19 cellular contexts compared by ENCODE assay signal in genomic region chr4:7300711-7301095, GRCh38.
DNase-seq lines count a peak whose midpoint lies in the region; ATAC-seq, FAIRE-seq and TF ChIP-seq lines count a peak whose summit lies in the region.
"Had no signal": no experiment of that assay in that cellular context is flagged by ENCODE, and none has a peak within 500 bp of the region (broad histone marks: within the 10 kb centered on the region; RNA-seq: fewer than 3 reads in every experiment).

No MANE protein-coding gene starts in this region.

- H3K27me3 ChIP-seq in BLaER1 treated with 17β-estradiol and CSF1 and Interleukin-3, amounts not matched to agents 10 nM and 100 nM: peaks cover 0 to 30% (median 0%) of the 10 kb centered on the region in 11 experiments; a peak in 5 of 22 replicates
- no peaks in the 10 kb centered on the region for H3K27me3 ChIP-seq in neural progenitor cell

- peaks cover 20% of the 10 kb centered on the region for H3K27me3 Mint-ChIP-seq in activated T-helper 17 cell treated with anti-CD3 and anti-CD28 coated beads, Interleukin-2, amount 50 U/mL, for 72 hours
- peaks cover 7% of the 10 kb centered on the region for H3K27me3 Mint-ChIP-seq in neural progenitor cell (ENCODE audit: insufficient read depth, low read depth)

- no peak overlapping the region for H3K27ac Mint-ChIP-seq in activated T-helper 17 cell treated with anti-CD3 and anti-CD28 coated beads, Interleukin-2, amount 50 U/mL, for 72 hours
- peak overlapping the region; percentile 55 for H3K27ac Mint-ChIP-seq in neural progenitor cell
- H3K27ac Mint-ChIP-seq: B cell; CD4-positive, alpha-beta T cell had no signal

- TF ChIP-seq CTCF in kidney (IDR thresholded peaks at IDR 0.05; ENCODE audit: borderline replicate concordance, extremely low read depth, insufficient read depth): no peak
- no peak for TF ChIP-seq CTCF in neural progenitor cell (IDR thresholded peaks at IDR 0.05)

- no peak overlapping the region for H2AFZ ChIP-seq in neural progenitor cell (replicated peaks)

- H3K4me3 Mint-ChIP-seq in activated T-helper 17 cell treated with anti-CD3 and anti-CD28 coated beads, Interleukin-2, amount 50 U/mL, for 72 hours: no peak overlapping the region
- H3K4me3 Mint-ChIP-seq in neural progenitor cell: peak overlapping the region; percentile 35
- H3K4me3 Mint-ChIP-seq: B cell; CD4-positive, alpha-beta T cell; IgD-negative memory B cell had no signal

- peak overlapping the region in 6 of 11 experiments; percentile 4 to 88 (median 26); a peak in 6 of 22 replicates for H3K4me2 ChIP-seq in BLaER1 treated with 17β-estradiol and CSF1 and Interleukin-3, amounts not matched to agents 10 nM and 100 nM
- peak overlapping the region; percentile 72 for H3K4me2 ChIP-seq in neural progenitor cell

- intact Hi-C loops in kidney (cut with DNase I): no loop called here

- DNase-seq in kidney (peak; percentile 68), neural progenitor cell (ENCODE audit: low spot score) (no peak), GF-D8 (lab: John Stamatoyannopoulos, UW) (no peak)
- DNase-seq: Caco-2; CD4-positive, alpha-beta T cell; GOT3; HCEC 1CT; KBM-7 had no signal

- no peaks in the 10 kb centered on the region for H3K36me3 Mint-ChIP-seq in activated T-helper 17 cell treated with anti-CD3 and anti-CD28 coated beads, Interleukin-2, amount 50 U/mL, for 72 hours (ENCODE audit: low read depth)
- H3K36me3 Mint-ChIP-seq in neural progenitor cell: no peaks in the 10 kb centered on the region
- H3K36me3 Mint-ChIP-seq: IgD-negative memory B cell had no signal

- H3K27ac ChIP-seq in BLaER1 treated with 17β-estradiol and CSF1 and Interleukin-3, amounts not matched to agents 10 nM and 100 nM: no peak overlapping the region
- H3K27ac ChIP-seq in kidney (ENCODE audit: low read depth in 2 of 2, low read length in 2 of 2) (no peak overlapping the region), neural progenitor cell (no peak overlapping the region)
- H3K27ac ChIP-seq: C4-2B had no signal

- no peaks in the 10 kb centered on the region for H3K4me1 Mint-ChIP-seq in activated T-helper 17 cell treated with anti-CD3 and anti-CD28 coated beads, Interleukin-2, amount 50 U/mL, for 72 hours
- peaks cover 67% of the 10 kb centered on the region for H3K4me1 Mint-ChIP-seq in neural progenitor cell
- H3K4me1 Mint-ChIP-seq: B cell had no signal

- no peaks in the 10 kb centered on the region for H3K9me3 ChIP-seq in BLaER1 treated with 17β-estradiol and CSF1 and Interleukin-3, amounts not matched to agents 10 nM and 100 nM (replicated peaks in 1 of 11)
- no peaks in the 10 kb centered on the region for H3K9me3 ChIP-seq in kidney (ENCODE audit: control insufficient read depth in 1 of 2, low read length in 2 of 2)
- no peaks in the 10 kb centered on the region for H3K9me3 ChIP-seq in neural progenitor cell (ENCODE audit: low read depth)
- H3K9me3 ChIP-seq: Caco-2 had no signal

- H3K4me3 ChIP-seq in BLaER1 treated with 17β-estradiol and CSF1 and Interleukin-3, amounts not matched to agents 10 nM and 100 nM: no peak overlapping the region
- H3K4me3 ChIP-seq in kidney (ENCODE audit: low read length in 2 of 2): no peak overlapping the region
- H3K4me3 ChIP-seq in neural progenitor cell: no peak overlapping the region

- H4K20me1 ChIP-seq in BLaER1 treated with 17β-estradiol and CSF1 and Interleukin-3, amounts not matched to agents 10 nM and 100 nM: peaks cover 0 to 36% (median 0%) of the 10 kb centered on the region in 11 experiments; a peak in 3 of 22 replicates
- peaks cover 4% of the 10 kb centered on the region for H4K20me1 ChIP-seq in neural progenitor cell (ENCODE audit: low read depth)

- no peaks in the 10 kb centered on the region for H3K79me2 ChIP-seq in neural progenitor cell (ENCODE audit: low read depth)

- no peaks in the 10 kb centered on the region for H3K9me3 Mint-ChIP-seq in activated T-helper 17 cell treated with anti-CD3 and anti-CD28 coated beads, Interleukin-2, amount 50 U/mL, for 72 hours
- no peaks in the 10 kb centered on the region for H3K9me3 Mint-ChIP-seq in neural progenitor cell
- H3K9me3 Mint-ChIP-seq: CD4-positive, alpha-beta T cell had no signal

- peaks cover 0 to 68% (median 51%) of the 10 kb centered on the region in 10 experiments; a peak in 18 of 20 replicates for H3K4me1 ChIP-seq in BLaER1 treated with 17β-estradiol and CSF1 and Interleukin-3, amounts not matched to agents 10 nM and 100 nM
- H3K4me1 ChIP-seq in kidney (ENCODE audit: control insufficient read depth in 1 of 2, insufficient read depth in 1 of 2, low read depth in 1 of 2, low read length in 2 of 2) (no peaks in the 10 kb centered on the region), neural progenitor cell (peaks cover 66% of the 10 kb centered on the region)
- H3K4me1 ChIP-seq: Caco-2 had no signal

- ATAC-seq in activated T-helper 17 cell treated with anti-CD3 and anti-CD28 coated beads, Interleukin-2, amount 50 U/mL, for 72 hours (replicated peaks): peak; percentile 12
- ATAC-seq in HG02884 (IDR thresholded peaks at IDR 0.05; ENCODE audit: unreplicated experiment) (no peak), HG03521 (IDR thresholded peaks at IDR 0.05; ENCODE audit: unreplicated experiment) (no peak), HG02840 (IDR thresholded peaks at IDR 0.05; ENCODE audit: low FRiP score, unreplicated experiment) (no peak)
- ATAC-seq: HepG2 had no signal

- no peak overlapping the region for H3K9ac ChIP-seq in BLaER1 treated with 17β-estradiol and CSF1 and Interleukin-3, amounts not matched to agents 10 nM and 100 nM
- H3K9ac ChIP-seq in kidney (ENCODE audit: low read length in 2 of 2) (no peak overlapping the region), neural progenitor cell (no peak overlapping the region)

- no peaks in the 10 kb centered on the region for H3K36me3 ChIP-seq in BLaER1 treated with 17β-estradiol and CSF1 and Interleukin-3, amounts not matched to agents 10 nM and 100 nM
- no peaks in the 10 kb centered on the region for H3K36me3 ChIP-seq in kidney (ENCODE audit: control insufficient read depth in 1 of 2, insufficient read depth in 2 of 2, low read length in 2 of 2)
- H3K36me3 ChIP-seq in neural progenitor cell: no peaks in the 10 kb centered on the region

- FAIRE-seq in kidney (lab: Jason Lieb, UNC): no peak
- FAIRE-seq: D721Med, G401.6, HepG2 had no signal

- peaks cover 34% of the 10 kb centered on the region for H3F3A ChIP-seq in neural progenitor cell (ENCODE audit: low read depth)
